8 cellular contexts compared by ENCODE assay signal in genomic region chr10:27223964-27224363, GRCh38.
DNase-seq lines count a peak whose midpoint lies in the region; ATAC-seq, FAIRE-seq and TF ChIP-seq lines count a peak whose summit lies in the region.

No MANE protein-coding gene starts in this region.

- H3K36me3 Mint-ChIP-seq in stimulated activated effector memory CD8-positive, alpha-beta T cell treated with anti-CD3 and anti-CD28 coated beads, Interleukin-12 subunit alpha, Interleukin-12 subunit beta, amount 100 ng/mL, for 72 hours: peaks cover 81% of the 10 kb centered on the region

- H3K4me3 Mint-ChIP-seq in stimulated activated effector memory CD8-positive, alpha-beta T cell treated with anti-CD3 and anti-CD28 coated beads, Interleukin-12 subunit alpha, Interleukin-12 subunit beta, amount 100 ng/mL, for 72 hours: peak overlapping the region; percentile 58

- no peak overlapping the region for H3K4me3 ChIP-seq in adipocyte (ENCODE audit: low read length)

- H3K9ac ChIP-seq in adipocyte (ENCODE audit: low read length): no peak overlapping the region

- no peaks in the 10 kb centered on the region for H3K9me3 ChIP-seq in adipocyte (ENCODE audit: control insufficient read depth, low read length)

- H3K27ac ChIP-seq in 22Rv1: no peak overlapping the region

- H3K36me3 ChIP-seq in adipocyte (ENCODE audit: control insufficient read depth, insufficient read depth, low read length, severe bottlenecking): peaks cover 52% of the 10 kb centered on the region

- CTCF ChIA-PET in HEK293T (lab: Yijun Ruan, JAX): interaction anchor here (0.6 to 1.0 kb wide), 7 partner anchors 11 to 1455 kb away, joined by 3 to 7 read pairs (median 4); no protein-coding TSS in a partner anchor

- DNase-seq in OCI-M1 (lab: John Stamatoyannopoulos, UW) (peak; percentile 70), adipocyte (ENCODE audit: low read depth) (peak; percentile 73), kidney glomerular epithelial cell (lab: John Stamatoyannopoulos, UW) (peak; percentile 39), HEK293T (ENCODE audit: extremely low spot score) (no peak), medulla oblongata (ENCODE audit: extremely low spot score) (no peak)
- peak in 1 of 2 donors; percentile 7 for DNase-seq in stimulated activated effector memory CD8-positive, alpha-beta T cell treated with anti-CD3 and anti-CD28 coated beads, Interleukin-12 subunit alpha, Interleukin-12 subunit beta, amount 100 ng/mL, for 72 hours (ENCODE audit: low spot score in 2 of 2)

- POLR2A ChIA-PET in HEK293T (lab: Yijun Ruan, JAX): no interaction called here

- peak; percentile 55 for FAIRE-seq in G401.6 (lab: Jason Lieb, UNC)

- peak; percentile 92 for TF ChIP-seq CTCF in 22Rv1 (IDR thresholded peaks at IDR 0.05)

- no peak for ATAC-seq in stimulated activated effector memory CD8-positive, alpha-beta T cell treated with anti-CD3 and anti-CD28 coated beads, Interleukin-12 subunit alpha, Interleukin-12 subunit beta, amount 100 ng/mL, for 72 hours

- H3K27ac Mint-ChIP-seq in stimulated activated effector memory CD8-positive, alpha-beta T cell treated with anti-CD3 and anti-CD28 coated beads, Interleukin-12 subunit alpha, Interleukin-12 subunit beta, amount 100 ng/mL, for 72 hours: no peak overlapping the region

- H3K4me1 ChIP-seq in adipocyte (ENCODE audit: control insufficient read depth, insufficient read depth, low read length): no peaks in the 10 kb centered on the region

- no peaks in the 10 kb centered on the region for H3K27me3 ChIP-seq in adipocyte (replicated peaks; ENCODE audit: control insufficient read depth, insufficient read depth, low read length)

- no peaks in the 10 kb centered on the region for H3K9me3 Mint-ChIP-seq in stimulated activated effector memory CD8-positive, alpha-beta T cell treated with anti-CD3 and anti-CD28 coated beads, Interleukin-12 subunit alpha, Interleukin-12 subunit beta, amount 100 ng/mL, for 72 hours

- peaks cover 27% of the 10 kb centered on the region for H3K4me1 Mint-ChIP-seq in stimulated activated effector memory CD8-positive, alpha-beta T cell treated with anti-CD3 and anti-CD28 coated beads, Interleukin-12 subunit alpha, Interleukin-12 subunit beta, amount 100 ng/mL, for 72 hours

TF ChIP-seq in HEK293T, 16 proteins besides CTCF, POLR2A, EP300 and RAD21:
- TF ChIP-seq ZNF384 (IDR thresholded peaks at IDR 0.05) (no peak), TARDBP (IDR thresholded peaks at IDR 0.05) (no peak), FOXK2 (IDR thresholded peaks at IDR 0.05) (no peak), L3MBTL2 (conservative IDR thresholded peaks at IDR 0.05) (no peak), ARNT (IDR thresholded peaks at IDR 0.05) (no peak), BHLHE40 (IDR thresholded peaks at IDR 0.05; ENCODE audit: borderline replicate concordance) (no peak), CTBP1 (IDR thresholded peaks at IDR 0.05; ENCODE audit: borderline replicate concordance) (no peak), NFRKB (IDR thresholded peaks at IDR 0.05) (no peak), LEF1 (IDR thresholded peaks at IDR 0.05; ENCODE audit: borderline replicate concordance) (no peak), HDGF (IDR thresholded peaks at IDR 0.05; ENCODE audit: borderline replicate concordance) (no peak), ELF4 (IDR thresholded peaks at IDR 0.05) (no peak), FOXM1 (IDR thresholded peaks at IDR 0.05; ENCODE audit: borderline replicate concordance) (no peak), PKNOX1 (IDR thresholded peaks at IDR 0.05) (no peak), SP1 (IDR thresholded peaks at IDR 0.05) (no peak), FOXA1 (IDR thresholded peaks at IDR 0.05) (no peak)

Comparison
In these comparisons a context has a peak if more than half of its experiments do, and no peak if none do; other contexts are left out.
1. DNase-seq: peak in OCI-M1 (single experiment), adipocyte (single experiment) and kidney glomerular epithelial cell (single experiment); none in HEK293T (single experiment) and medulla oblongata (single experiment).